In genomic region chr16:19980866-19981265, GRCh38 we compare ENCODE assay signal across 11 cellular contexts.
DNase-seq lines count a peak whose midpoint lies in the region; ATAC-seq and TF ChIP-seq lines count a peak whose summit lies in the region.
"Had no signal": no experiment of that assay in that cellular context is flagged by ENCODE, and none has a peak within 500 bp of the region (broad histone marks: within the 10 kb centered on the region; RNA-seq: fewer than 3 reads in every experiment).

No MANE protein-coding gene starts in this region.

- no peaks in the 10 kb centered on the region for H3K4me1 Mint-ChIP-seq in activated naive CD8-positive, alpha-beta T cell treated with anti-CD3 and anti-CD28 coated beads, Interleukin-2, amount 50 U/mL, for 24 hours
- H3K4me1 Mint-ChIP-seq: CD14-positive monocyte, nephron had no signal

- H3K9ac ChIP-seq in OCI-LY1 (ENCODE audit: low read length): no peak overlapping the region

- intact Hi-C loops in transverse colon (cut with DNase I; ENCODE audit: low total_unique reads): no loop called here

- H3K9me3 Mint-ChIP-seq in activated naive CD8-positive, alpha-beta T cell treated with anti-CD3 and anti-CD28 coated beads, Interleukin-2, amount 50 U/mL, for 24 hours: no peaks in the 10 kb centered on the region
- H3K9me3 Mint-ChIP-seq: nephron had no signal

- peaks cover 2% of the 10 kb centered on the region for H3K27me3 Mint-ChIP-seq in activated naive CD8-positive, alpha-beta T cell treated with anti-CD3 and anti-CD28 coated beads, Interleukin-2, amount 50 U/mL, for 24 hours

- H3K27me3 ChIP-seq in OCI-LY1 (ENCODE audit: insufficient read depth, low read length): no peaks in the 10 kb centered on the region
- no peaks in the 10 kb centered on the region for H3K27me3 ChIP-seq in transverse colon

- no peak overlapping the region for H3K27ac Mint-ChIP-seq in activated naive CD8-positive, alpha-beta T cell treated with anti-CD3 and anti-CD28 coated beads, Interleukin-2, amount 50 U/mL, for 24 hours
- H3K27ac Mint-ChIP-seq: CD14-positive monocyte, nephron had no signal

- ATAC-seq in activated naive CD8-positive, alpha-beta T cell treated with anti-CD3 and anti-CD28 coated beads, Interleukin-2, amount 50 U/mL, for 24 hours: no peak
- ATAC-seq in GM18520 (IDR thresholded peaks at IDR 0.05; ENCODE audit: unreplicated experiment): no peak

- H3K9me3 ChIP-seq in OCI-LY1 (ENCODE audit: low read length): no peaks in the 10 kb centered on the region
- H3K9me3 ChIP-seq in transverse colon: no peaks in the 10 kb centered on the region

- H3K36me3 ChIP-seq in OCI-LY1 (ENCODE audit: insufficient read depth, low read length) (no peaks in the 10 kb centered on the region), transverse colon (no peaks in the 10 kb centered on the region)

- no peak for TF ChIP-seq EP300 in transverse colon (IDR thresholded peaks at IDR 0.05; ENCODE audit: low read depth)

- no peaks in the 10 kb centered on the region for H4K20me1 ChIP-seq in OCI-LY1 (ENCODE audit: insufficient read depth, low read length)

- no peak overlapping the region for H3K4me3 Mint-ChIP-seq in activated naive CD8-positive, alpha-beta T cell treated with anti-CD3 and anti-CD28 coated beads, Interleukin-2, amount 50 U/mL, for 24 hours
- H3K4me3 Mint-ChIP-seq: CD14-positive monocyte, nephron had no signal

- H2AFZ ChIP-seq in OCI-LY1 (ENCODE audit: low read length): no peak overlapping the region

- in situ Hi-C loops in transverse colon (cut with MboI; ENCODE audit: low pct_ligation_motif_present in 1 of 4, low pct_unique_long_range_greater_than_20kb in 1 of 4, low sequenced_read_pairs in 3 of 4): loop anchor here in 1 of 4 donors (25.0 kb wide), 1 partner anchor 106 kb away; no protein-coding TSS in a partner anchor

- H3K4me2 ChIP-seq in OCI-LY1 (ENCODE audit: low read length): no peak overlapping the region

- TF ChIP-seq CTCF in OCI-LY1 (IDR thresholded peaks at IDR 0.05; ENCODE audit: low read length) (peak; percentile 63), fibroblast of mammary gland (conservative IDR thresholded peaks at IDR 0.05; ENCODE audit: control insufficient read depth, insufficient read depth, low read depth, low read length) (peak; percentile 20), transverse colon (IDR thresholded peaks at IDR 0.05) (peak; percentile 16 to 27 (median 23))

- H3K9me2 ChIP-seq in OCI-LY1 (ENCODE audit: low read depth, low read length): no peaks in the 10 kb centered on the region

- no peaks in the 10 kb centered on the region for H3F3A ChIP-seq in OCI-LY1 (ENCODE audit: insufficient read depth, low read length)

- no peaks in the 10 kb centered on the region for H3K36me3 Mint-ChIP-seq in activated naive CD8-positive, alpha-beta T cell treated with anti-CD3 and anti-CD28 coated beads, Interleukin-2, amount 50 U/mL, for 24 hours (ENCODE audit: low read depth)
- H3K36me3 Mint-ChIP-seq: CD14-positive monocyte had no signal

- no peaks in the 10 kb centered on the region for H3K79me2 ChIP-seq in OCI-LY1 (ENCODE audit: insufficient read depth, low read length)

- WGBS in transverse colon (ENCODE audit: low coverage in 1 of 2), 2 donors: 0 to 8% methylated on average over 3 of the region's 3 CpGs

- H3K4me3 ChIP-seq in OCI-LY1 (ENCODE audit: low read depth, low read length, poor library complexity, severe bottlenecking): no peak overlapping the region
- no peak overlapping the region for H3K4me3 ChIP-seq in fibroblast of mammary gland (ENCODE audit: control insufficient read depth, low read depth, low read length)
- H3K4me3 ChIP-seq in transverse colon: no peak overlapping the region

- H3K4me1 ChIP-seq in OCI-LY1 (ENCODE audit: insufficient read depth, low read length, severe bottlenecking): no peaks in the 10 kb centered on the region
- no peaks in the 10 kb centered on the region for H3K4me1 ChIP-seq in transverse colon

- H3K27ac ChIP-seq in OCI-LY1 (ENCODE audit: low read depth, low read length, poor library complexity, severe bottlenecking) (no peak overlapping the region), transverse colon (no peak overlapping the region)

- TF ChIP-seq POLR2A in transverse colon (IDR thresholded peaks at IDR 0.05): no peak

- DNase-seq in activated CD4-positive, alpha-beta T cell treated with anti-CD3 and anti-CD28 coated beads for 48 hours: peak; percentile 6
- no peak for DNase-seq in activated CD4-positive, alpha-beta T cell treated with anti-CD3 and anti-CD28 coated beads for 1 hour
- DNase-seq in fibroblast of mammary gland (ENCODE audit: low read depth) (peak; percentile 0), transverse colon (no peak), RPMI8226 (no peak)
- no peak for DNase-seq in activated naive CD8-positive, alpha-beta T cell treated with anti-CD3 and anti-CD28 coated beads, Interleukin-2, amount 50 U/mL, for 24 hours
- DNase-seq: activated effector memory CD4-positive, alpha-beta T cell treated with Interleukin-2 at 50 U/mL for 16 hours had no signal

Comparison
In these comparisons a context has a peak if more than half of its experiments do, and no peak if none do; other contexts are left out.
1. DNase-seq: peak in activated CD4-positive, alpha-beta T cell treated with anti-CD3 and anti-CD28 coated beads for 48 hours (single experiment) and fibroblast of mammary gland (single experiment); none in activated CD4-positive, alpha-beta T cell treated with anti-CD3 and anti-CD28 coated beads for 1 hour (single experiment), transverse colon (single experiment), activated naive CD8-positive, alpha-beta T cell treated with anti-CD3 and anti-CD28 coated beads, Interleukin-2, amount 50 U/mL, for 24 hours (single experiment) and RPMI8226 (single experiment).
2. Peak in every context shown above with its lines, with median percentiles within 50 percentile points of each other: CTCF ChIP-seq.